In the genomic region with DNA sequence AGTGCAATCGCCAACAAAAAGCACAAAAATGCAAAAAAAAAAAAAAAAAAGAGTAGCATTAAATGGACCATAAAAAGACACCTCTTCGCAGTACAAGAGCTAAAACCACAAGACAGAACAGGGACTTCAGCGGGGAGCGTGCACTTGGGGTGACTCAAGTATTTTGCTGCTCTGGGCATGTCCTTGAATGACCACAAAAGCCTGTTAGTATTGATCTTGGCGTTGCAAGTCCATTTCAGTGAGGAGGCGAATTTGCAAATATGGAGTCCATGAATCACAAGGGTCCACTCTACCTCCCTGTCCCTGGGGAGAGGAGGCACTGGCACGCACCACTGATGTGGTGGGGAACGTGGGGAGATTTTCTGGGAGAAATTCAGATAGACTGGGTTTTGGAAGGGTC, we compare ENCODE assay signal across 13 cellular contexts.
DNase-seq lines count a peak whose midpoint lies in the region; ATAC-seq and TF ChIP-seq lines count a peak whose summit lies in the region.
"Had no signal": no experiment of that assay in that cellular context is flagged by ENCODE, and none has a peak within 500 bp of the region (broad histone marks: within the 10 kb centered on the region; RNA-seq: fewer than 3 reads in every experiment).

No MANE protein-coding gene starts in this region.

- DNase-seq in Caki2 (ENCODE audit: low read depth), result peak; percentile 81
- peak; percentile 34 to 53 for DNase-seq in NCI-H187 (lab: John Stamatoyannopoulos, UW)
- peak; percentile 93 for DNase-seq in choroid plexus epithelial cell (ENCODE audit: low read depth)
- no peak for DNase-seq in neural progenitor cell (ENCODE audit: low spot score)
- DNase-seq: activated CD4-positive, alpha-beta T cell treated with anti-CD3 and anti-CD28 coated beads for 1 hour; activated effector memory CD4-positive, alpha-beta T cell treated with Interleukin-2 at 50 U/mL for 16 hours; CD4-positive, alpha-beta memory T cell; foreskin melanocyte; SJCRH30 had no signal

- no peaks in the 10 kb centered on the region for H3K9me3 Mint-ChIP-seq in neural progenitor cell
- H3K9me3 Mint-ChIP-seq: CD4-positive, alpha-beta memory T cell had no signal

- H3K79me2 ChIP-seq in neural progenitor cell (ENCODE audit: low read depth), result no peaks in the 10 kb centered on the region

- H3K4me3 Mint-ChIP-seq in neural progenitor cell, result no peak overlapping the region
- H3K4me3 Mint-ChIP-seq: CD4-positive, alpha-beta memory T cell had no signal

- no peak overlapping the region for H3K4me2 ChIP-seq in neural progenitor cell

- no peaks in the 10 kb centered on the region for H3K36me3 ChIP-seq in neural progenitor cell
- H3K36me3 ChIP-seq: SJCRH30 had no signal

- ATAC-seq in HG03442 (IDR thresholded peaks at IDR 0.05; ENCODE audit: unreplicated experiment) (no peak), GM18861 (IDR thresholded peaks at IDR 0.05; ENCODE audit: unreplicated experiment) (no peak), GM21737 (IDR thresholded peaks at IDR 0.05; ENCODE audit: unreplicated experiment) (no peak), GM18868 (IDR thresholded peaks at IDR 0.05; ENCODE audit: unreplicated experiment) (no peak)

- H3K9ac ChIP-seq in neural progenitor cell, result no peak overlapping the region

- H3K4me1 ChIP-seq in neural progenitor cell, result no peaks in the 10 kb centered on the region
- H3K4me1 ChIP-seq: SJCRH30 had no signal

- peaks cover 17% of the 10 kb centered on the region for H3K4me1 Mint-ChIP-seq in neural progenitor cell

- H3K9me3 ChIP-seq in neural progenitor cell (ENCODE audit: low read depth), result no peaks in the 10 kb centered on the region
- H3K9me3 ChIP-seq: SJCRH30 had no signal

- H3F3A ChIP-seq in neural progenitor cell (ENCODE audit: low read depth), result no peaks in the 10 kb centered on the region

- H3K27me3 ChIP-seq in neural progenitor cell, result no peaks in the 10 kb centered on the region

- no peak overlapping the region for H3K4me3 ChIP-seq in choroid plexus epithelial cell (ENCODE audit: low read depth, low read length)
- no peak overlapping the region for H3K4me3 ChIP-seq in neural progenitor cell
- H3K4me3 ChIP-seq: SJCRH30 had no signal

- peak overlapping the region; percentile 39 for H3K27ac Mint-ChIP-seq in neural progenitor cell

- no peaks in the 10 kb centered on the region for H4K20me1 ChIP-seq in neural progenitor cell (ENCODE audit: low read depth)

- TF ChIP-seq CTCF in choroid plexus epithelial cell (conservative IDR thresholded peaks at IDR 0.05; ENCODE audit: low read depth, low read length) (no peak), neural progenitor cell (IDR thresholded peaks at IDR 0.05) (no peak)

- H3K27me3 Mint-ChIP-seq in neural progenitor cell (ENCODE audit: insufficient read depth, low read depth), result peaks cover 9% of the 10 kb centered on the region

- in situ Hi-C loops in Caki2 (cut with HindIII; ENCODE audit: low pct_unique_long_range_greater_than_20kb, low sequenced_read_pairs), result no loop called here

- no peaks in the 10 kb centered on the region for H3K36me3 Mint-ChIP-seq in neural progenitor cell
- H3K36me3 Mint-ChIP-seq: CD4-positive, alpha-beta memory T cell had no signal

- H2AFZ ChIP-seq in neural progenitor cell (replicated peaks), result no peak overlapping the region

- no peak overlapping the region for H3K27ac ChIP-seq in neural progenitor cell
- H3K27ac ChIP-seq: SJCRH30 had no signal
